Comparison of ENCODE assay signal across 1 cellular context in the genomic region with DNA sequence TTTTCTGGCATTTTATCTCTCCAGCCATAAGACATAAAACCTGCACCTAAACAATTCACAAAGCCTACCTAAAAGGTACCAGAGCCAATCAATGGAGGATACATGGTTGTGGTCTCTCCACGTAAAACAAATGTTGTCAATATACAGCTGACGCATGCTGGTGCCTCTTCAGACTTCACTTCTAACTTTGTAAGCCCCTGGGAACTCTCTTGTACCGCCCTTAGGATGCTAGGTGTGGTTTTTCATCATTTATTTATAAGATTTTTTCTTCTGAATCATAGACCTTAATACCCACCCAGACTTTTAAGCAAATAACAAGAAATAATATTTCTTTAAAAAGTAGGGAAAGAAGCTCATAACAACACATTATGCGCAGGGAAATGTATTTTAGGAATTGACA.
TF ChIP-seq lines count a peak whose summit lies in the region.

No MANE protein-coding gene starts in this region.

TF ChIP-seq in IMR-90, 13 proteins besides CTCF, POLR2A, EP300 and RAD21 (continued from another document):
- no peak for TF ChIP-seq RCOR1 (IDR thresholded peaks at IDR 0.05; ENCODE audit: insufficient replicate concordance, low read length)
- TF ChIP-seq MAFK (IDR thresholded peaks at IDR 0.05; ENCODE audit: low read depth, low read length), result no peak
- TF ChIP-seq SMC3 (IDR thresholded peaks at IDR 0.05; ENCODE audit: low read depth, low read length), result no peak
- TF ChIP-seq, protein P1, sequence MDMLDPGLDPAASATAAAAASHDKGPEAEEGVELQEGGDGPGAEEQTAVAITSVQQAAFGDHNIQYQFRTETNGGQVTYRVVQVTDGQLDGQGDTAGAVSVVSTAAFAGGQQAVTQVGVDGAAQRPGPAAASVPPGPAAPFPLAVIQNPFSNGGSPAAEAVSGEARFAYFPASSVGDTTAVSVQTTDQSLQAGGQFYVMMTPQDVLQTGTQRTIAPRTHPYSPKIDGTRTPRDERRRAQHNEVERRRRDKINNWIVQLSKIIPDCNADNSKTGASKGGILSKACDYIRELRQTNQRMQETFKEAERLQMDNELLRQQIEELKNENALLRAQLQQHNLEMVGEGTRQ (IDR thresholded peaks at IDR 0.05; ENCODE audit: low read depth, low read length), result no peak
